In genomic region chr12:128806573-128806972, GRCh38 we compare ENCODE assay signal across 1 cellular context.
TF ChIP-seq lines count a peak whose summit lies in the region.

No MANE protein-coding gene starts in this region.

TF ChIP-seq in GM12878, 131 proteins besides CTCF, POLR2A, EP300 and RAD21 (continued from another document):
- peak; percentile 71 for TF ChIP-seq ZBTB33 (IDR thresholded peaks at IDR 0.05)
- TF ChIP-seq MLLT1 (IDR thresholded peaks at IDR 0.05) = peak; percentile 37; the same call in 1 of the 2 replicates
- no peak for TF ChIP-seq RELB (IDR thresholded peaks at IDR 0.05; ENCODE audit: low read depth)
